Comparison of ENCODE assay signal across 8 cellular contexts in the genomic region with DNA sequence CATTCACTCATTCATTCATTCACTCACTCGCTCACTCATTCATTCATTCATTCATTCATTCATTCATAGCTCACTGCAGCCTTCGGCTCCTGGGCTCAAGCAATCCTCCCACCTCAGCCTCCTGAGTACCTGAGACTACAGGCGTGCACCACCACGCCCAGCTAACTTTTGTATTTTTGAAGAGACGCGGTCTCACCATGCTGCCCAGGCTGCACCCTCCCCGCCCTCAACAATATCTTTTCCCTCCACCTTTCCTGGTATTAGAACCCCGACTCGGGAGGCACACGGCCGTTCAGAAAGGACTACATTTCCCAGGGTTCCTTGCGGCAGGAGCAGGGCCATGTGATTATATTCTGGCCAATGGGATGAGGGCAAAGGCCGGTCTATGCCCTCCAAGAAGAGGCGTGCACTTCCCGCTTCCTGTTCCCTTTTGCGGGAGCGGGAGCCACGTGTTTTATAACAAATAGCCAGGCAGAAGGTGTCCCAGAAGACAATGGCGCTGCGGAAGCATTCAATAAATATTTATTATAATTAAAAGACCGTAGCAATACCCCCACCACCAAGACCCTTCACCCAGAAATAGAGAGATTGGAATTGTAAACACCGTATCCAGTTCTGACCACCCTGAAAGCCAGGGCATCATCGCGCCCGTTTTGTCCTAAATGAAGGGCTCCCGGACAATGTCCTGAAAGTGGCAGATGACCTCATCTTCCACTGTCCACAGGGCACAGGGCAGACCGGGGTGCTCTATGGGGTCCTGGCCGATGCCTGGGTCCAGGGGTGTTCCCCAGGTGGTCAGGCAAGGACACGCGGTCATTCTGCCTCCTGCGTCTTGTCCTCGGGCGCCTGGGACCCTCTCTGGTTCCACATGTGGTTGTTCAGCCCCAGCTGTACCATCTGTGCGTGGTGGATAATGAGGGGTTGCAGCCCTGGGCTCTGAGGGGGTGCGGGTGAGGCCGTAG. TPM values are rescaled to one million over a fixed set of nuclear protein-coding genes. Genes with fewer than 3 reads are reported as not detected.
A peak's percentile ranks its signal among the peaks of the same experiment; 100 is the strongest.
DNase-seq lines count a peak whose midpoint lies in the region; ATAC-seq and TF ChIP-seq lines count a peak whose summit lies in the region.

No MANE protein-coding gene starts in this region.

- H3K36me3 ChIP-seq in colonic mucosa = no peaks in the 10 kb centered on the region

- H3K4me1 ChIP-seq in colonic mucosa = peaks cover 4% of the 10 kb centered on the region

- CTCF ChIA-PET in activated CD4-positive, alpha-beta T cell treated with anti-CD3 and anti-CD28 coated beads, Interleukin-2, amount 10 ng/mL, durations not matched to agents 7 days and 5 days (lab: Charles Lee) = interaction anchor here (1.5 to 1.7 kb wide), 2 partner anchors 57 to 96 kb away, joined by 3 to 6 read pairs; no protein-coding TSS in a partner anchor

- H3K9me3 ChIP-seq in colonic mucosa = no peaks in the 10 kb centered on the region

- no peaks in the 10 kb centered on the region for H3K27me3 ChIP-seq in colonic mucosa

- no peak overlapping the region for H3K27ac ChIP-seq in colonic mucosa

- H3K9ac ChIP-seq in colonic mucosa (ENCODE audit: low read depth in 2 of 2, low read length in 2 of 2) = no peak overlapping the region

- intact Hi-C loops in colonic mucosa (cut with DNase I) = no loop called here

- no peak for TF ChIP-seq CTCF in colonic mucosa (IDR thresholded peaks at IDR 0.05)

- H3K27ac Mint-ChIP-seq in activated CD4-positive, alpha-beta T cell treated with anti-CD3 and anti-CD28 coated beads, Interleukin-2, amount 10 ng/mL, durations not matched to agents 7 days and 5 days = peak overlapping the region; percentile 76

- POLR2A ChIA-PET in activated CD4-positive, alpha-beta T cell treated with anti-CD3 and anti-CD28 coated beads, Interleukin-2, amount 10 ng/mL, durations not matched to agents 7 days and 5 days (lab: Charles Lee) = no interaction called here

- peak overlapping the region; percentile 49 for H3K4me3 Mint-ChIP-seq in activated CD4-positive, alpha-beta T cell treated with anti-CD3 and anti-CD28 coated beads, Interleukin-2, amount 10 ng/mL, durations not matched to agents 7 days and 5 days

- peak overlapping the region; percentile 6 for H3K4me3 ChIP-seq in colonic mucosa

- H3K9me3 Mint-ChIP-seq in activated CD4-positive, alpha-beta T cell treated with anti-CD3 and anti-CD28 coated beads, Interleukin-2, amount 10 ng/mL, durations not matched to agents 7 days and 5 days = no peaks in the 10 kb centered on the region

- DNase-seq in C1 segment of cervical spinal cord (lab: John Stamatoyannopoulos, UW) (peak in 13 of 14 donors; percentile 37 to 88 (median 81)), NCI-H69 (lab: John Stamatoyannopoulos, UW) (peak; percentile 96), colonic mucosa (peak; percentile 94), left lobe of liver (ENCODE audit: low spot score) (peak; percentile 88)
- DNase-seq in activated CD4-positive, alpha-beta T cell treated with anti-CD3 and anti-CD28 coated beads, Interleukin-2, amount 10 ng/mL, durations not matched to agents 7 days and 5 days = peak; percentile 84
- peak; percentile 81 to 82 for DNase-seq in stimulated activated CD4-positive, alpha-beta T cell treated with anti-CD3 and anti-CD28 coated beads, Interleukin-2, amount 100 ng/mL, for 24 hours

- H3K4me1 Mint-ChIP-seq in activated CD4-positive, alpha-beta T cell treated with anti-CD3 and anti-CD28 coated beads, Interleukin-2, amount 10 ng/mL, durations not matched to agents 7 days and 5 days = peaks cover 29% of the 10 kb centered on the region

- no peaks in the 10 kb centered on the region for H3K27me3 Mint-ChIP-seq in activated CD4-positive, alpha-beta T cell treated with anti-CD3 and anti-CD28 coated beads, Interleukin-2, amount 10 ng/mL, durations not matched to agents 7 days and 5 days

- H3K36me3 Mint-ChIP-seq in activated CD4-positive, alpha-beta T cell treated with anti-CD3 and anti-CD28 coated beads, Interleukin-2, amount 10 ng/mL, durations not matched to agents 7 days and 5 days (ENCODE audit: low read depth) = peaks cover 26% of the 10 kb centered on the region

- ATAC-seq in HG03139 (IDR thresholded peaks at IDR 0.05; ENCODE audit: unreplicated experiment) = peak; percentile 67
- peak; percentile 91 for ATAC-seq in left lobe of liver
- ATAC-seq in HG03095 (IDR thresholded peaks at IDR 0.05; ENCODE audit: unreplicated experiment) = no peak

RNA-seq across cellular contexts. Expression of a gene that starts 15.8 kb away (rescaled TPM):
- total RNA-seq in activated CD4-positive, alpha-beta T cell treated with anti-CD3 and anti-CD28 coated beads, Interleukin-2, amount 10 ng/mL, durations not matched to agents 7 days and 5 days = 10 to 100 TPM; 18.6 to 19.2 TPM
- 10 to 100 TPM; 14.0 to 27.2 TPM for total RNA-seq in colonic mucosa
- 11.1 TPM for total RNA-seq in left lobe of liver

RNA-seq across cellular contexts. Expression of a gene that starts 24.2 kb away (rescaled TPM):
- 10 to 100 TPM; 11.9 TPM for total RNA-seq in activated CD4-positive, alpha-beta T cell treated with anti-CD3 and anti-CD28 coated beads, Interleukin-2, amount 10 ng/mL, durations not matched to agents 7 days and 5 days
- total RNA-seq in colonic mucosa = 10 to 100 TPM; 10.4 to 13.3 TPM
- 6.2 TPM for total RNA-seq in left lobe of liver

RNA-seq across cellular contexts. Expression of a gene that starts 51.8 kb away (rescaled TPM):
- total RNA-seq in activated CD4-positive, alpha-beta T cell treated with anti-CD3 and anti-CD28 coated beads, Interleukin-2, amount 10 ng/mL, durations not matched to agents 7 days and 5 days = 10 to 100 TPM; 24.1 to 28.1 TPM
- total RNA-seq in colonic mucosa = 100 to 1,000 TPM; 110 TPM
- 12.0 TPM for total RNA-seq in left lobe of liver
